10 cellular contexts compared by ENCODE assay signal in the genomic region with DNA sequence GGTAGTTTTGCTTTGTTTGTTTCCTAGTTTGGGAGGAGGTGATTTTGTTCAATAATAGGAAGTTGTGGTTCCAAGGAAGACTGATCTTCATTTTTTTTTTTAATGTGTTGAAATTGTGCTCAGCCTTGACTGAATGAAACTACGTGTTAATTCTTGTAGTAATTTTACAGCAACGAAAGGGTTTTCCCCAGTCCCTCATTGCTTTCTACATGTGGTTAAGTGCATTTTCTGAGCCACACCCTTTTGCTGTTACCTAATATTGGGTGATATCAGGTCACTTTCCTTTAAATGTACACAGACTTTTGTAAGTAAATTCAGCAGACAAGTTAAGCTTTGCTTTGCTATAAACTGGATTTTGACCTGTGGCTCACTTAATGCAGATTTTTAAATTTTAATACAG.
A peak's percentile ranks its signal among the peaks of the same experiment; 100 is the strongest.
DNase-seq lines count a peak whose midpoint lies in the region; ATAC-seq, FAIRE-seq and TF ChIP-seq lines count a peak whose summit lies in the region.
"Had no signal": no experiment of that assay in that cellular context is flagged by ENCODE, and none has a peak within 500 bp of the region (broad histone marks: within the 10 kb centered on the region; RNA-seq: fewer than 3 reads in every experiment).

No MANE protein-coding gene starts in this region.

- DNase-seq in PC-9: no peak
- DNase-seq in activated naive CD4-positive, alpha-beta T cell treated with anti-CD3 and anti-CD28 coated beads, Interleukin-2, amount 50 U/mL, for 72 hours (ENCODE audit: low spot score in 2 of 2): no peak
- DNase-seq in NCI-H748 treated with DMSO at 0.1 percent for 48 hours (lab: John Stamatoyannopoulos, UW): no peak
- no peak for DNase-seq in HepG2 (ENCODE audit: low spot score)
- DNase-seq in foreskin fibroblast: no peak
- DNase-seq: effector memory CD8-positive, alpha-beta T cell; NCI-H446 had no signal

- no peak for TF ChIP-seq EP300 in HepG2 (IDR thresholded peaks at IDR 0.05; ENCODE audit: low read depth in 2 of 2, low read length in 2 of 2)
- no peak for TF ChIP-seq EP300 in HepG2 (CRISPR knock-in tag; IDR thresholded peaks at IDR 0.05; ENCODE audit: borderline replicate concordance)

- H3K27ac Mint-ChIP-seq in activated naive CD4-positive, alpha-beta T cell treated with anti-CD3 and anti-CD28 coated beads, Interleukin-2, amount 50 U/mL, for 72 hours: no peak overlapping the region
- H3K27ac Mint-ChIP-seq: effector memory CD8-positive, alpha-beta T cell had no signal

- peak overlapping the region in 6 of 11 experiments; percentile 25 to 63 (median 40); a peak in 8 of 22 replicates for H3K9ac ChIP-seq in BLaER1 treated with 17β-estradiol and CSF1 and Interleukin-3, amounts not matched to agents 10 nM and 100 nM
- H3K9ac ChIP-seq in HepG2 (ENCODE audit: insufficient read depth, low read depth, low read length): no peak overlapping the region

- CTCF ChIA-PET in PC-9 (lab: Charles Lee) (no interaction called here), HepG2 (lab: Yijun Ruan, JAX; ENCODE audit: low intra/inter-chr PET ratio, low total read pairs) (no interaction called here)

- peaks cover 0 to 2% of the 10 kb centered on the region in 2 donors for H3K36me3 Mint-ChIP-seq in activated naive CD4-positive, alpha-beta T cell treated with anti-CD3 and anti-CD28 coated beads, Interleukin-2, amount 50 U/mL, for 72 hours

- BruUV-seq in PC-9 (replicated peaks; lab: Mats Ljungman, UMichigan): no TSS peak
- no TSS peak for BruUV-seq in HepG2 (replicated peaks; lab: Mats Ljungman, UMichigan)

- no peaks in the 10 kb centered on the region for H4K20me1 ChIP-seq in BLaER1 treated with 17β-estradiol and CSF1 and Interleukin-3, amounts not matched to agents 10 nM and 100 nM
- H4K20me1 ChIP-seq in PC-9 (ENCODE audit: insufficient read depth) (no peaks in the 10 kb centered on the region), HepG2 (ENCODE audit: insufficient read depth, low read length) (no peaks in the 10 kb centered on the region)

- H3K9me2 ChIP-seq in PC-9 (ENCODE audit: insufficient read depth): no peaks in the 10 kb centered on the region

- in situ Hi-C loops in HepG2 (cut with HindIII; ENCODE audit: extremely low pct_ligation_motif_present, low pct_unique_long_range_greater_than_20kb): no loop called here

- no peaks in the 10 kb centered on the region for H3K27me3 ChIP-seq in BLaER1 treated with 17β-estradiol and CSF1 and Interleukin-3, amounts not matched to agents 10 nM and 100 nM
- H3K27me3 ChIP-seq in PC-9 (ENCODE audit: insufficient read depth, low read depth): no peaks in the 10 kb centered on the region
- no peaks in the 10 kb centered on the region for H3K27me3 ChIP-seq in HepG2 (ENCODE audit: control insufficient read depth in 1 of 2, insufficient read depth in 2 of 2, low read length in 2 of 2)

- TF ChIP-seq CTCF in PC-9 (conservative IDR thresholded peaks at IDR 0.05) (no peak), HepG2 (CRISPR knock-in tag; IDR thresholded peaks at IDR 0.05) (no peak), foreskin fibroblast (IDR thresholded peaks at IDR 0.05; ENCODE audit: low read depth, low read length) (no peak)

- ATAC-seq in GM19395 (IDR thresholded peaks at IDR 0.05; ENCODE audit: unreplicated experiment) (peak; percentile 74), HG03095 (IDR thresholded peaks at IDR 0.05; ENCODE audit: unreplicated experiment) (peak; percentile 59), HepG2 (no peak)
- ATAC-seq in activated naive CD4-positive, alpha-beta T cell treated with anti-CD3 and anti-CD28 coated beads, Interleukin-2, amount 50 U/mL, for 72 hours: no peak
- ATAC-seq: effector memory CD8-positive, alpha-beta T cell had no signal

- FAIRE-seq in HepG2 (lab: Jason Lieb, UNC): no peak

- H3K36me3 ChIP-seq in BLaER1 treated with 17β-estradiol and CSF1 and Interleukin-3, amounts not matched to agents 10 nM and 100 nM: peaks cover 0 to under 1% (median 0%) of the 10 kb centered on the region in 11 experiments; a peak in 2 of 22 replicates
- no peaks in the 10 kb centered on the region for H3K36me3 ChIP-seq in PC-9 (ENCODE audit: low read depth)
- no peaks in the 10 kb centered on the region for H3K36me3 ChIP-seq in HepG2 (replicated peaks in 1 of 2; ENCODE audit: control insufficient read depth in 1 of 2, insufficient read depth in 2 of 2, low read length in 2 of 2)

- intact Hi-C loops in PC-9 (cut with micrococcal nuclease; ENCODE audit: unreplicated experiment): no loop called here
- intact Hi-C loops in HepG2 (cut with micrococcal nuclease; ENCODE audit: unreplicated experiment): no loop called here

- H3K79me2 ChIP-seq in PC-9 (ENCODE audit: low read depth) (no peaks in the 10 kb centered on the region), HepG2 (ENCODE audit: insufficient read depth, low read length) (no peaks in the 10 kb centered on the region)

- no peaks in the 10 kb centered on the region for H3K9me3 Mint-ChIP-seq in activated naive CD4-positive, alpha-beta T cell treated with anti-CD3 and anti-CD28 coated beads, Interleukin-2, amount 50 U/mL, for 72 hours
- H3K9me3 Mint-ChIP-seq: effector memory CD8-positive, alpha-beta T cell had no signal

- H2AFZ ChIP-seq in PC-9 (no peak overlapping the region), HepG2 (ENCODE audit: low read length) (no peak overlapping the region)

- peak overlapping the region in 10 of 11 experiments; percentile 27 to 85 (median 64); a peak in 18 of 22 replicates for H3K27ac ChIP-seq in BLaER1 treated with 17β-estradiol and CSF1 and Interleukin-3, amounts not matched to agents 10 nM and 100 nM
- H3K27ac ChIP-seq in PC-9 (no peak overlapping the region), HepG2 (ENCODE audit: extremely low read length, insufficient read depth, low read length) (no peak overlapping the region)

- H3K4me2 ChIP-seq in BLaER1 treated with 17β-estradiol and CSF1 and Interleukin-3, amounts not matched to agents 10 nM and 100 nM: peak overlapping the region; percentile 21 to 87 (median 58); a peak in 20 of 22 replicates
- H3K4me2 ChIP-seq in PC-9 (peak overlapping the region; percentile 30; the same call in 1 of the 2 replicates), HepG2 (ENCODE audit: low read depth, low read length) (no peak overlapping the region)

- no peak for TF ChIP-seq RAD21 in HepG2 (CRISPR knock-in tag; IDR thresholded peaks at IDR 0.05)

- POLR2A ChIA-PET in PC-9 (lab: Charles Lee; ENCODE audit: unreplicated experiment): interaction anchor here (0.7 kb wide), 1 partner anchor 112 kb away, joined by 8 read pairs; no protein-coding TSS in a partner anchor
- POLR2A ChIA-PET in HepG2 (lab: Yijun Ruan, JAX): no interaction called here

- peaks cover 9 to 28% (median 18%) of the 10 kb centered on the region in 10 experiments for H3K4me1 ChIP-seq in BLaER1 treated with 17β-estradiol and CSF1 and Interleukin-3, amounts not matched to agents 10 nM and 100 nM
- peaks cover 9% of the 10 kb centered on the region for H3K4me1 ChIP-seq in PC-9 (replicated peaks; ENCODE audit: insufficient read depth)
- no peaks in the 10 kb centered on the region for H3K4me1 ChIP-seq in HepG2 (ENCODE audit: insufficient read depth, low read length)

- 57% methylated on average over 2 of the region's 2 CpGs for WGBS in HepG2 (ENCODE audit: low lambda C conversion rate)

- H3F3A ChIP-seq in PC-9 (ENCODE audit: insufficient read depth, low read depth): no peaks in the 10 kb centered on the region

- no peak for TF ChIP-seq POLR2A in HepG2 (IDR thresholded peaks at IDR 0.05; ENCODE audit: insufficient read depth in 1 of 2, low read depth in 2 of 2, low read length in 2 of 2)

- no peak overlapping the region; a peak in 1 of 20 replicates for H3K4me3 ChIP-seq in BLaER1 treated with 17β-estradiol and CSF1 and Interleukin-3, amounts not matched to agents 10 nM and 100 nM
- no peak overlapping the region for H3K4me3 ChIP-seq in PC-9
- H3K4me3 ChIP-seq in HepG2 (replicated peaks in 1 of 3; ENCODE audit: insufficient read depth in 1 of 3, low read depth in 2 of 3, low read length in 3 of 3): no peak overlapping the region
- H3K4me3 ChIP-seq in foreskin fibroblast (ENCODE audit: low read depth in 1 of 2, low read length in 2 of 2): no peak overlapping the region

- peaks cover 0 to 8% (median 0%) of the 10 kb centered on the region in 11 experiments; a peak in 3 of 22 replicates for H3K9me3 ChIP-seq in BLaER1 treated with 17β-estradiol and CSF1 and Interleukin-3, amounts not matched to agents 10 nM and 100 nM (replicated peaks in 1 of 11)
- H3K9me3 ChIP-seq in PC-9 (ENCODE audit: insufficient read depth, low read depth) (no peaks in the 10 kb centered on the region), HepG2 (ENCODE audit: low read length) (no peaks in the 10 kb centered on the region)

TF ChIP-seq in HepG2, 621 proteins besides CTCF, POLR2A, EP300 and RAD21 (continues in another document):
- TF ChIP-seq PLRG1 (conservative IDR thresholded peaks at IDR 0.05) (no peak), FOXP1 (IDR thresholded peaks at IDR 0.05) (no peak), FOXP1 (CRISPR knock-in tag; IDR thresholded peaks at IDR 0.05) (no peak), RELA (CRISPR knock-in tag; IDR thresholded peaks at IDR 0.05) (no peak), HINFP (CRISPR knock-in tag; IDR thresholded peaks at IDR 0.05; ENCODE audit: low read depth) (no peak), MEF2D (CRISPR knock-in tag; IDR thresholded peaks at IDR 0.05) (no peak), ZNF124 (CRISPR knock-in tag; IDR thresholded peaks at IDR 0.05) (no peak), GABPB1 (CRISPR knock-in tag; IDR thresholded peaks at IDR 0.05) (no peak), POLR2AphosphoS2 (IDR thresholded peaks at IDR 0.05; ENCODE audit: low read depth, low read length) (no peak)

Comparison
In these comparisons a context has a peak if more than half of its experiments do, and no peak if none do; other contexts are left out.
1. H3K27ac ChIP-seq: peak in BLaER1 treated with 17β-estradiol and CSF1 and Interleukin-3, amounts not matched to agents 10 nM and 100 nM (10 of 11); none in PC-9 (single experiment) and HepG2 (single experiment).
2. ATAC-seq: peak in GM19395 (single experiment) and HG03095 (single experiment); none in activated naive CD4-positive, alpha-beta T cell treated with anti-CD3 and anti-CD28 coated beads, Interleukin-2, amount 50 U/mL, for 72 hours (0 of 2) and HepG2 (single experiment).